ENCODE assay signal across 1 cellular context in genomic region chr12:124917135-124917840, GRCh38.
A peak's percentile ranks its signal among the peaks of the same experiment; 100 is the strongest.
TF ChIP-seq lines count a peak whose summit lies in the region.

No MANE protein-coding gene starts in this region.

TF ChIP-seq in GM12878, 131 proteins besides CTCF, POLR2A, EP300 and RAD21 (continued from another document and continues in another):
- TF ChIP-seq ZBTB4 (CRISPR knock-in tag; IDR thresholded peaks at IDR 0.05) (no peak), FOXM1 (IDR thresholded peaks at IDR 0.05; ENCODE audit: low read depth, low read length) (no peak), ZNF24 (IDR thresholded peaks at IDR 0.05) (peak; percentile 76), JUND (IDR thresholded peaks at IDR 0.05; ENCODE audit: low read depth, low read length) (peak; percentile 93), ATF2 (IDR thresholded peaks at IDR 0.05; ENCODE audit: low read length) (no peak), ZNF622 (IDR thresholded peaks at IDR 0.05) (no peak), CEBPZ (IDR thresholded peaks at IDR 0.05; ENCODE audit: low read depth, low read length) (no peak), REST (IDR thresholded peaks at IDR 0.05; ENCODE audit: low read depth, low read length) (no peak), E2F4 (IDR thresholded peaks at IDR 0.05; ENCODE audit: low read depth, low read length) (no peak), IKZF1 (conservative IDR thresholded peaks at IDR 0.05) (peak; percentile 95), HDAC2 (IDR thresholded peaks at IDR 0.05) (no peak), RELB (IDR thresholded peaks at IDR 0.05; ENCODE audit: low read depth) (peak; percentile 98), ESRRA (IDR thresholded peaks at IDR 0.05; ENCODE audit: low read length) (peak; percentile 85), GABPA (IDR thresholded peaks at IDR 0.05; ENCODE audit: low read depth) (no peak), RAD51 (IDR thresholded peaks at IDR 0.05) (no peak; the same call in 1 of the 2 replicates), MYC (IDR thresholded peaks at IDR 0.05; ENCODE audit: insufficient read depth, insufficient read length, insufficient replicate concordance, low read length, severe bottlenecking) (no peak), ZBTB33 (IDR thresholded peaks at IDR 0.05) (no peak), ZBED1 (IDR thresholded peaks at IDR 0.05; ENCODE audit: borderline replicate concordance) (no peak; the same call in 1 of the 2 replicates), ZNF217 (IDR thresholded peaks at IDR 0.05) (0 out of 2 replicates have a peak, but pooled peaks have one; percentile 36), MTA2 (IDR thresholded peaks at IDR 0.05; ENCODE audit: low read depth) (peak; percentile 72), TARDBP (IDR thresholded peaks at IDR 0.05; ENCODE audit: borderline replicate concordance) (peak; percentile 85), TBL1XR1 (IDR thresholded peaks at IDR 0.05; ENCODE audit: low read depth, low read length) (peak; percentile 79; the same call in 1 of the 2 replicates), SIN3A (IDR thresholded peaks at IDR 0.05; ENCODE audit: low read depth, low read length) (peak; percentile 79; the same call in 1 of the 2 replicates), MTA3 (IDR thresholded peaks at IDR 0.05; ENCODE audit: borderline replicate concordance, low read length) (no peak), MAX (IDR thresholded peaks at IDR 0.05; ENCODE audit: low read depth, low read length) (peak; percentile 74; the same call in 1 of the 2 replicates), RCOR1 (conservative IDR thresholded peaks at IDR 0.05; ENCODE audit: low read depth, low read length) (peak; percentile 76; the same call in 1 of the 2 replicates), CHD4 (IDR thresholded peaks at IDR 0.05) (no peak), E4F1 (IDR thresholded peaks at IDR 0.05; ENCODE audit: borderline replicate concordance, partially characterized antibody) (peak; percentile 63), KDM1A (IDR thresholded peaks at IDR 0.05; ENCODE audit: borderline replicate concordance) (no peak), PML (IDR thresholded peaks at IDR 0.05; ENCODE audit: low read length) (no peak), NFXL1 (IDR thresholded peaks at IDR 0.05; ENCODE audit: borderline replicate concordance) (no peak), CREM (IDR thresholded peaks at IDR 0.05; ENCODE audit: low read depth) (peak; percentile 80), MLLT1 (IDR thresholded peaks at IDR 0.05) (peak; percentile 74; the same call in 1 of the 2 replicates), EED (IDR thresholded peaks at IDR 0.05; ENCODE audit: low read depth) (peak; percentile 79), BACH1 (IDR thresholded peaks at IDR 0.05; ENCODE audit: borderline replicate concordance) (peak; percentile 92)
